Comparison of ENCODE assay signal across 14 cellular contexts in genomic region chr9:108040783-108041182, GRCh38.
DNase-seq lines count a peak whose midpoint lies in the region; ATAC-seq and TF ChIP-seq lines count a peak whose summit lies in the region.
"Had no signal": no experiment of that assay in that cellular context is flagged by ENCODE, and none has a peak within 500 bp of the region (broad histone marks: within the 10 kb centered on the region; RNA-seq: fewer than 3 reads in every experiment).

No MANE protein-coding gene starts in this region.

- intact Hi-C loops in psoas muscle (cut with DNase I), result no loop called here

- POLR2A ChIA-PET in RWPE1 (lab: Yijun Ruan, JAX; ENCODE audit: low non-redundant PET), result no interaction called here

- no peaks in the 10 kb centered on the region for H3K4me1 ChIP-seq in psoas muscle

- TF ChIP-seq CTCF in RWPE1 (conservative IDR thresholded peaks at IDR 0.05; ENCODE audit: low read depth) (no peak), epithelial cell of proximal tubule (conservative IDR thresholded peaks at IDR 0.05; ENCODE audit: low read depth, low read length) (no peak), psoas muscle (IDR thresholded peaks at IDR 0.05) (no peak), GM13976 (IDR thresholded peaks at IDR 0.05; ENCODE audit: borderline replicate concordance, control extremely low read depth, extremely low read depth, insufficient read depth, missing control alignments) (no peak), GM20000 (IDR thresholded peaks at IDR 0.05; ENCODE audit: extremely low read depth, missing control alignments) (no peak), GM10266 (IDR thresholded peaks at IDR 0.05; ENCODE audit: control insufficient read depth, insufficient read depth, low read depth, missing control alignments) (no peak)

- H3K4me3 ChIP-seq in epithelial cell of proximal tubule (ENCODE audit: low read depth, low read length) (no peak overlapping the region), psoas muscle (no peak overlapping the region)
- H3K4me3 ChIP-seq: esophagus muscularis mucosa, tibial nerve had no signal

- CTCF ChIA-PET in RWPE1 (lab: Yijun Ruan, JAX), result interaction anchor here (0.6 to 0.7 kb wide), 3 partner anchors 301 to 553 kb away, joined by 3 to 4 read pairs (median 4); no protein-coding TSS in a partner anchor

- H3K27ac ChIP-seq in RWPE1, result peak overlapping the region; percentile 76
- H3K27ac ChIP-seq in psoas muscle, result peak overlapping the region; percentile 61
- H3K27ac ChIP-seq: esophagus muscularis mucosa, tibial nerve had no signal

- H3K9me3 ChIP-seq in psoas muscle, result peaks cover 6% of the 10 kb centered on the region

- in situ Hi-C loops in GM13976 (cut with MboI; ENCODE audit: low sequenced_read_pairs, unreplicated experiment), result no loop called here

- 79 to 88% (median 82%) methylated on average over 1 of the region's 1 CpG for WGBS in psoas muscle, 3 donors

- DNase-seq in GM03348 (ENCODE audit: low spot score) (peak; percentile 24), RWPE1 (ENCODE audit: low spot score) (peak; percentile 87), epithelial cell of proximal tubule (ENCODE audit: low read depth) (peak; percentile 60), psoas muscle (no peak), GM13976 (ENCODE audit: low spot score) (no peak), GM20000 (ENCODE audit: low spot score) (no peak), NCI-H1105 treated with DMSO at 0.1 percent for 48 hours (lab: John Stamatoyannopoulos, UW) (no peak), GM10266 (ENCODE audit: extremely low spot score) (no peak)
- DNase-seq: activated naive CD8-positive, alpha-beta T cell treated with anti-CD3 and anti-CD28 coated beads for 36 hours; DMS79; NCI-H1436; NCI-H510A treated with DMSO at 0.1 percent for 48 hours had no signal

- no peaks in the 10 kb centered on the region for H3K36me3 ChIP-seq in psoas muscle (ENCODE audit: insufficient read depth in 1 of 2, low read depth in 1 of 2)
- H3K36me3 ChIP-seq: esophagus muscularis mucosa, tibial nerve had no signal

- ATAC-seq in psoas muscle, result peak; percentile 65 to 86 (median 81)

- no peaks in the 10 kb centered on the region for H3K27me3 ChIP-seq in psoas muscle (ENCODE audit: insufficient read depth in 3 of 3, low read length in 2 of 3)
- H3K27me3 ChIP-seq: esophagus muscularis mucosa, tibial nerve had no signal

Comparison
In these comparisons a context has a peak if more than half of its experiments do, and no peak if none do; other contexts are left out.
1. DNase-seq: peak in GM03348 (single experiment), RWPE1 (single experiment) and epithelial cell of proximal tubule (single experiment); none in psoas muscle (0 of 2), GM13976 (single experiment), GM20000 (single experiment), NCI-H1105 treated with DMSO at 0.1 percent for 48 hours (single experiment) and GM10266 (single experiment).